ENCODE assay signal across 7 cellular contexts in the genomic region with DNA sequence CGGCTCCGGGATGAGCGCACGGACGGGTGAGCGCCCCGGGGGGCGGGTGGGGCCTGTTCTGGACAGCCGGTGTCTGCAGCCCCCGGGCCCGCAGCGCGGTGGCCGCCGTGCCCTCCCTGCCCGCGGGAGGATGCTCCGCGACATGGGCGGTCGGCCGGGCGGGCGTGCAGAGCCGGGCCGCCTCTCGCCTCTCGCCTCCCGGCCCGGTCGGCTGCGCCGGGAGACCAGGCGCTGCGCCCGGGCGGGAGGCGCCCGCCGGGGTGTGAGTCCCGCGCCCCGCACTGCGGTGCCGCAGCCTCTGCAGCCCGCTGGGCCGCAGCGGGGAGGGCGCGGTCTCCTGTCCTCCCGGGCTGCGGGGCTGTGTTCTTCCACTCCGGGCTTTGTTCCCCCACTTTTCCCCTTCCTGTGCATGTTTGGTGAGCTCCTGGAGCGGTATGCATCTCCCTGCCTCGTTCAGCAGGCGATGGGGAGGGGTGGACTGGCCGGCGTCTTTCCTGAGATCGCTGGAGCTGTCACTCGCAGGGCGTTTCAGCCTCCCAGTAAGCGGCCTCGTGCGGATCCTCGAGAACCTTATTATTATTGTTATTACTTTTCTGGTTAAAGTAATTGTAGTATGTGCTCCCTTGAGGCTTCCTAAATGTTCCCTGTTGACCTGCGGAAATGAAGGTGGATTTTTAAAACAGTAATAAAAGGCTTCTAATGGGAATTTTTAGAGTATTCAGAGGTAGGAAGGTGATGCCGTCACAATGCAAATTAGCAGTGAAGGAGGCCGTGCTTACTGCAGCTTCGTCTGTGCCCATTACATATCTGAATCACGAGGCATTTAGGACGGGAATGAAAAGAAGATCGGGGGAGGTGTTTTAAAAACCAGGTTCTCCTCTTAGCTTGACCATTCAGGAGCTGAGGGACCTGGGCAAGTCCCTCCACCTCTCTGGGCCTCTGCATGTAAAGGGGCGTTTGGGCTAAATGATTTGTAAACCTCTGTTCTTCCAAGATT. TPM values are rescaled to one million over a fixed set of nuclear protein-coding genes. Genes with fewer than 3 reads are reported as not detected.
A peak's percentile ranks its signal among the peaks of the same experiment; 100 is the strongest.
DNase-seq lines count a peak whose midpoint lies in the region; ATAC-seq and TF ChIP-seq lines count a peak whose summit lies in the region.

No MANE protein-coding gene starts in this region.

- peaks cover 31% of the 10 kb centered on the region for H3K27me3 ChIP-seq in neural cell (ENCODE audit: insufficient read depth, low read depth, low read length)

- TF ChIP-seq CTCF in GM12864 (IDR thresholded peaks at IDR 0.05; ENCODE audit: low read depth, low read length, missing control alignments) (no peak), fibroblast of pulmonary artery (IDR thresholded peaks at IDR 0.05; ENCODE audit: low read length, missing control alignments) (no peak), neural cell (IDR thresholded peaks at IDR 0.05; ENCODE audit: poor library complexity, severe bottlenecking) (no peak)

- peaks cover 12% of the 10 kb centered on the region for H3K36me3 Mint-ChIP-seq in activated CD8-positive, alpha-beta memory T cell treated with anti-CD3 and anti-CD28 coated beads, Interleukin-2, amount 10 ng/mL, durations not matched to agents 7 days and 5 days

- H3F3A ChIP-seq in neural cell (ENCODE audit: insufficient read depth, low read length, poor library complexity, severe bottlenecking) = no peaks in the 10 kb centered on the region

- peak overlapping the region; percentile 28 for H2AFZ ChIP-seq in neural cell (ENCODE audit: low read depth, low read length)

- CTCF ChIA-PET in activated CD8-positive, alpha-beta memory T cell treated with anti-CD3 and anti-CD28 coated beads, Interleukin-2, amount 10 ng/mL, durations not matched to agents 7 days and 5 days (lab: Charles Lee) = interaction anchor here (0.7 to 1.7 kb wide), 4 partner anchors 15 to 102 kb away, joined by 3 to 4 read pairs (median 4); no protein-coding TSS in a partner anchor

- peak overlapping the region; percentile 77 for H3K4me3 ChIP-seq in GM12864 (ENCODE audit: low read depth, low read length)
- H3K4me3 ChIP-seq in Jurkat, Clone E6-1 (ENCODE audit: low read length) = peak overlapping the region; percentile 65
- H3K4me3 ChIP-seq in fibroblast of pulmonary artery (replicated peaks; ENCODE audit: low read depth, low read length) = peak overlapping the region; percentile 67
- peak overlapping the region; percentile 86 for H3K4me3 ChIP-seq in neural cell (ENCODE audit: low read length)

- H3K9ac ChIP-seq in neural cell (ENCODE audit: low read length) = peak overlapping the region; percentile 80

- H3K27me3 Mint-ChIP-seq in activated CD8-positive, alpha-beta memory T cell treated with anti-CD3 and anti-CD28 coated beads, Interleukin-2, amount 10 ng/mL, durations not matched to agents 7 days and 5 days = peaks cover 30% of the 10 kb centered on the region

- no peak overlapping the region for H3K27ac Mint-ChIP-seq in activated CD8-positive, alpha-beta memory T cell treated with anti-CD3 and anti-CD28 coated beads, Interleukin-2, amount 10 ng/mL, durations not matched to agents 7 days and 5 days

- peak overlapping the region; percentile 64 for H3K27ac ChIP-seq in neural cell (ENCODE audit: low read length)

- H3K4me1 Mint-ChIP-seq in activated CD8-positive, alpha-beta memory T cell treated with anti-CD3 and anti-CD28 coated beads, Interleukin-2, amount 10 ng/mL, durations not matched to agents 7 days and 5 days = peaks cover 36% of the 10 kb centered on the region

- no peaks in the 10 kb centered on the region for H3K9me2 ChIP-seq in neural cell (ENCODE audit: insufficient read depth, low read length)

- DNase-seq in GM12864 (ENCODE audit: low read depth) (no peak), fibroblast of pulmonary artery (ENCODE audit: low read depth) (peak; percentile 45), DMS153 treated with DMSO at 0.1 percent for 48 hours (lab: John Stamatoyannopoulos, UW; ENCODE audit: unreplicated experiment) (no peak)
- no peak for DNase-seq in Jurkat, Clone E6-1 (ENCODE audit: low read depth, low spot score)
- no peak for DNase-seq in activated CD8-positive, alpha-beta memory T cell treated with anti-CD3 and anti-CD28 coated beads, Interleukin-2, amount 10 ng/mL, durations not matched to agents 7 days and 5 days

- peak overlapping the region; percentile 99 for H3K4me2 ChIP-seq in neural cell (ENCODE audit: low read length)

- peak; percentile 43 for ATAC-seq in GM21529 (IDR thresholded peaks at IDR 0.05; ENCODE audit: unreplicated experiment)
- ATAC-seq in activated CD8-positive, alpha-beta memory T cell treated with anti-CD3 and anti-CD28 coated beads, Interleukin-2, amount 10 ng/mL, durations not matched to agents 7 days and 5 days = peak; percentile 64

- H3K36me3 ChIP-seq in neural cell (ENCODE audit: insufficient read depth, low read length) = no peaks in the 10 kb centered on the region

- H3K9me3 Mint-ChIP-seq in activated CD8-positive, alpha-beta memory T cell treated with anti-CD3 and anti-CD28 coated beads, Interleukin-2, amount 10 ng/mL, durations not matched to agents 7 days and 5 days (ENCODE audit: low read depth) = peaks cover 3% of the 10 kb centered on the region

- no peaks in the 10 kb centered on the region for H3K9me3 ChIP-seq in neural cell (ENCODE audit: low read length)

- TF ChIP-seq EP300 in neural cell (conservative IDR thresholded peaks at IDR 0.05; ENCODE audit: poor library complexity, severe bottlenecking) = no peak

- peak overlapping the region; percentile 79 for H3K4me3 Mint-ChIP-seq in activated CD8-positive, alpha-beta memory T cell treated with anti-CD3 and anti-CD28 coated beads, Interleukin-2, amount 10 ng/mL, durations not matched to agents 7 days and 5 days

- TF ChIP-seq RAD21 in neural cell (conservative IDR thresholded peaks at IDR 0.05) = no peak

- peaks cover 31% of the 10 kb centered on the region for H3K79me2 ChIP-seq in neural cell (replicated peaks; ENCODE audit: insufficient read depth, low read length)

- no peaks in the 10 kb centered on the region for H4K20me1 ChIP-seq in neural cell (ENCODE audit: insufficient read depth)

TF ChIP-seq in neural cell, 6 proteins besides CTCF, POLR2A, EP300 and RAD21:
- TF ChIP-seq POLR2AphosphoS5 (IDR thresholded peaks at IDR 0.05) (no peak), MXI1 (conservative IDR thresholded peaks at IDR 0.05; ENCODE audit: poor library complexity, severe bottlenecking) (peak; percentile 34), TAF1 (IDR thresholded peaks at IDR 0.05; ENCODE audit: low read depth) (peak; percentile 33)
- TF ChIP-seq, protein P1, sequence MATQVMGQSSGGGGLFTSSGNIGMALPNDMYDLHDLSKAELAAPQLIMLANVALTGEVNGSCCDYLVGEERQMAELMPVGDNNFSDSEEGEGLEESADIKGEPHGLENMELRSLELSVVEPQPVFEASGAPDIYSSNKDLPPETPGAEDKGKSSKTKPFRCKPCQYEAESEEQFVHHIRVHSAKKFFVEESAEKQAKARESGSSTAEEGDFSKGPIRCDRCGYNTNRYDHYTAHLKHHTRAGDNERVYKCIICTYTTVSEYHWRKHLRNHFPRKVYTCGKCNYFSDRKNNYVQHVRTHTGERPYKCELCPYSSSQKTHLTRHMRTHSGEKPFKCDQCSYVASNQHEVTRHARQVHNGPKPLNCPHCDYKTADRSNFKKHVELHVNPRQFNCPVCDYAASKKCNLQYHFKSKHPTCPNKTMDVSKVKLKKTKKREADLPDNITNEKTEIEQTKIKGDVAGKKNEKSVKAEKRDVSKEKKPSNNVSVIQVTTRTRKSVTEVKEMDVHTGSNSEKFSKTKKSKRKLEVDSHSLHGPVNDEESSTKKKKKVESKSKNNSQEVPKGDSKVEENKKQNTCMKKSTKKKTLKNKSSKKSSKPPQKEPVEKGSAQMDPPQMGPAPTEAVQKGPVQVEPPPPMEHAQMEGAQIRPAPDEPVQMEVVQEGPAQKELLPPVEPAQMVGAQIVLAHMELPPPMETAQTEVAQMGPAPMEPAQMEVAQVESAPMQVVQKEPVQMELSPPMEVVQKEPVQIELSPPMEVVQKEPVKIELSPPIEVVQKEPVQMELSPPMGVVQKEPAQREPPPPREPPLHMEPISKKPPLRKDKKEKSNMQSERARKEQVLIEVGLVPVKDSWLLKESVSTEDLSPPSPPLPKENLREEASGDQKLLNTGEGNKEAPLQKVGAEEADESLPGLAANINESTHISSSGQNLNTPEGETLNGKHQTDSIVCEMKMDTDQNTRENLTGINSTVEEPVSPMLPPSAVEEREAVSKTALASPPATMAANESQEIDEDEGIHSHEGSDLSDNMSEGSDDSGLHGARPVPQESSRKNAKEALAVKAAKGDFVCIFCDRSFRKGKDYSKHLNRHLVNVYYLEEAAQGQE (IDR thresholded peaks at IDR 0.05; ENCODE audit: borderline replicate concordance) = no peak
TF ChIP-seq in neural cell: peak in this region for 2.

RNA-seq across cellular contexts. Expression of a gene that starts 0.6 kb away (rescaled TPM):
- 6.2 TPM for polyA plus RNA-seq in Jurkat, Clone E6-1 (2012; ENCODE audit: insufficient read depth, insufficient read length)
- 10 to 100 TPM in 1 of 2 experiments, 1 to 10 TPM in 1; 6.9 to 12.7 TPM for total RNA-seq in activated CD8-positive, alpha-beta memory T cell treated with anti-CD3 and anti-CD28 coated beads, Interleukin-2, amount 10 ng/mL, durations not matched to agents 7 days and 5 days
- 79.9 and 80.3 TPM in 2 replicates for polyA plus RNA-seq in neural cell
- polyA minus RNA-seq in neural cell = 175 and 209 TPM in 2 replicates

RNA-seq across cellular contexts. Expression of a gene that starts 14.5 kb away (rescaled TPM):
- polyA plus RNA-seq in Jurkat, Clone E6-1 (2012; ENCODE audit: insufficient read depth, insufficient read length) = 20.3 TPM
- total RNA-seq in activated CD8-positive, alpha-beta memory T cell treated with anti-CD3 and anti-CD28 coated beads, Interleukin-2, amount 10 ng/mL, durations not matched to agents 7 days and 5 days = 10 to 100 TPM; 16.0 to 21.7 TPM
- 6.1 and 8.3 TPM in 2 replicates for polyA plus RNA-seq in neural cell
- 6.0 and 6.6 TPM in 2 replicates for polyA minus RNA-seq in neural cell
